Comparison of ENCODE assay signal across 1 cellular context in genomic region chr10:5977471-5978370, GRCh38.
A peak's percentile ranks its signal among the peaks of the same experiment; 100 is the strongest.
TF ChIP-seq lines count a peak whose summit lies in the region.

A gene with protein sequence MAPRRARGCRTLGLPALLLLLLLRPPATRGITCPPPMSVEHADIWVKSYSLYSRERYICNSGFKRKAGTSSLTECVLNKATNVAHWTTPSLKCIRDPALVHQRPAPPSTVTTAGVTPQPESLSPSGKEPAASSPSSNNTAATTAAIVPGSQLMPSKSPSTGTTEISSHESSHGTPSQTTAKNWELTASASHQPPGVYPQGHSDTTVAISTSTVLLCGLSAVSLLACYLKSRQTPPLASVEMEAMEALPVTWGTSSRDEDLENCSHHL (minus strand): TSS chr10:5977543. CDS start chr10:5977492, 51 bp downstream.

TF ChIP-seq in HEK293, 187 proteins besides CTCF, POLR2A, EP300 and RAD21 (continued from another document and continues in another):
- 0 out of 2 replicates have a peak, but pooled peaks have one; percentile 23 for TF ChIP-seq REST (tag by site-specific recombination; IDR thresholded peaks at IDR 0.05)
- peak; percentile 73 for TF ChIP-seq BCL11A (tag by site-specific recombination; IDR thresholded peaks at IDR 0.05; ENCODE audit: low read depth)
- TF ChIP-seq ZNF776 (tag by site-specific recombination; IDR thresholded peaks at IDR 0.05; ENCODE audit: borderline replicate concordance), result no peak
- TF ChIP-seq ZNF133 (tag by site-specific recombination; IDR thresholded peaks at IDR 0.05), result no peak
- no peak for TF ChIP-seq GLI4 (tag by site-specific recombination; IDR thresholded peaks at IDR 0.05)
- no peak for TF ChIP-seq OVOL3 (tag by site-specific recombination; IDR thresholded peaks at IDR 0.05)
- TF ChIP-seq TRIM28 (IDR thresholded peaks at IDR 0.05; ENCODE audit: borderline replicate concordance, low read length), result no peak
- no peak for TF ChIP-seq ZNF292 (tag by site-specific recombination; IDR thresholded peaks at IDR 0.05; ENCODE audit: borderline replicate concordance, low read depth)
- TF ChIP-seq ZNF426 (tag by site-specific recombination; IDR thresholded peaks at IDR 0.05), result no peak
- TF ChIP-seq ZNF394 (tag by site-specific recombination; IDR thresholded peaks at IDR 0.05; ENCODE audit: borderline replicate concordance), result peak; percentile 78; the same call in 1 of the 2 replicates
- TF ChIP-seq HOXA7 (CRISPR knock-in tag; IDR thresholded peaks at IDR 0.05; ENCODE audit: borderline replicate concordance), result no peak
- no peak for TF ChIP-seq ZNF16 (tag by site-specific recombination; IDR thresholded peaks at IDR 0.05; ENCODE audit: low read depth)
- no peak for TF ChIP-seq SP3 (tag by site-specific recombination; IDR thresholded peaks at IDR 0.05)
- TF ChIP-seq KLF8 (tag by site-specific recombination; IDR thresholded peaks at IDR 0.05), result peak; percentile 75; the same call in 1 of the 2 replicates
- no peak for TF ChIP-seq ZNF211 (tag by site-specific recombination; IDR thresholded peaks at IDR 0.05; ENCODE audit: low read depth)
- TF ChIP-seq ZSCAN5A (tag by site-specific recombination; IDR thresholded peaks at IDR 0.05), result no peak
- no peak for TF ChIP-seq ZNF580 (tag by site-specific recombination; IDR thresholded peaks at IDR 0.05)
- no peak for TF ChIP-seq ZBTB6 (tag by site-specific recombination; IDR thresholded peaks at IDR 0.05)
- TF ChIP-seq ZBTB7A (tag by site-specific recombination; IDR thresholded peaks at IDR 0.05; ENCODE audit: low read depth), result peak; percentile 70; the same call in 1 of the 2 replicates
- no peak for TF ChIP-seq ZNF140 (tag by site-specific recombination; IDR thresholded peaks at IDR 0.05)
- no peak for TF ChIP-seq YY1 (tag by site-specific recombination; IDR thresholded peaks at IDR 0.05)
- TF ChIP-seq ZNF214 (tag by site-specific recombination; IDR thresholded peaks at IDR 0.05; ENCODE audit: borderline replicate concordance), result no peak
- TF ChIP-seq ZNF416 (tag by site-specific recombination; IDR thresholded peaks at IDR 0.05), result no peak
- peak; percentile 16; the same call in 1 of the 2 replicates for TF ChIP-seq ZNF76 (tag by site-specific recombination; IDR thresholded peaks at IDR 0.05; ENCODE audit: borderline replicate concordance, low read depth)
- no peak for TF ChIP-seq ZNF558 (tag by site-specific recombination; IDR thresholded peaks at IDR 0.05)
- TF ChIP-seq WT1 (tag by site-specific recombination; IDR thresholded peaks at IDR 0.05), result no peak
- TF ChIP-seq ZNF23 (tag by site-specific recombination; IDR thresholded peaks at IDR 0.05; ENCODE audit: borderline replicate concordance), result no peak
- no peak; the same call in 1 of the 2 replicates for TF ChIP-seq GFI1B (tag by site-specific recombination; IDR thresholded peaks at IDR 0.05)
- TF ChIP-seq AEBP2 (tag by site-specific recombination; IDR thresholded peaks at IDR 0.05; ENCODE audit: borderline replicate concordance), result no peak
- no peak for TF ChIP-seq REPIN1 (tag by site-specific recombination; IDR thresholded peaks at IDR 0.05; ENCODE audit: low read depth)
- TF ChIP-seq ZNF121 (tag by site-specific recombination; IDR thresholded peaks at IDR 0.05), result no peak
- TF ChIP-seq ZNF248 (tag by site-specific recombination; IDR thresholded peaks at IDR 0.05), result no peak
- peak; percentile 96 for TF ChIP-seq ZBTB17 (tag by site-specific recombination; IDR thresholded peaks at IDR 0.05)
- TF ChIP-seq, protein P1, sequence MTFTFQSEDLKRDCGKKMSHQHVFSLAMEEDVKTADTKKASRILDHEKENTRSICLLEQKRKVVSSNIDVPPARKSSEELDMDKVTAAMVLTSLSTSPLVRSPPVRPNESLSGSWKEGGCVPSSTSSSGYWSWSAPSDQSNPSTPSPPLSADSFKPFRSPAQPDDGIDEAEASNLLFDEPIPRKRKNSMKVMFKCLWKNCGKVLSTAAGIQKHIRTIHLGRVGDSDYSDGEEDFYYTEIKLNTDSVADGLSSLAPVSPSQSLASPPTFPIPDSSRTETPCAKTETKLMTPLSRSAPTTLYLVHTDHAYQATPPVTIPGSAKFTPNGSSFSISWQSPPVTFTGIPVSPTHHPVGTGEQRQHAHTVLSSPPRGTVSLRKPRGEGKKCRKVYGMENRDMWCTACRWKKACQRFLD (tag by site-specific recombination; IDR thresholded peaks at IDR 0.05), result no peak
- TF ChIP-seq ZNF596 (tag by site-specific recombination; IDR thresholded peaks at IDR 0.05), result 0 out of 2 replicates have a peak, but pooled peaks have one; percentile 10
- TF ChIP-seq ZNF280C (tag by site-specific recombination; IDR thresholded peaks at IDR 0.05), result no peak
- TF ChIP-seq ZNF837 (tag by site-specific recombination; IDR thresholded peaks at IDR 0.05), result no peak
- peak; percentile 64; the same call in 1 of the 2 replicates for TF ChIP-seq ZBTB10 (tag by site-specific recombination; IDR thresholded peaks at IDR 0.05)
- peak; percentile 52; the same call in 1 of the 2 replicates for TF ChIP-seq HOXC10 (CRISPR knock-in tag; IDR thresholded peaks at IDR 0.05)
- TF ChIP-seq ZNF473 (tag by site-specific recombination; IDR thresholded peaks at IDR 0.05), result no peak
- TF ChIP-seq ZNF266 (tag by site-specific recombination; IDR thresholded peaks at IDR 0.05; ENCODE audit: low read depth), result no peak
- no peak for TF ChIP-seq KLF7 (tag by site-specific recombination; IDR thresholded peaks at IDR 0.05; ENCODE audit: borderline replicate concordance)
- TF ChIP-seq ZNF610 (tag by site-specific recombination; IDR thresholded peaks at IDR 0.05; ENCODE audit: borderline replicate concordance), result 0 out of 2 replicates have a peak, but pooled peaks have one; percentile 51
- no peak for TF ChIP-seq ZNF37A (tag by site-specific recombination; IDR thresholded peaks at IDR 0.05)
- TF ChIP-seq ZNF571 (tag by site-specific recombination; IDR thresholded peaks at IDR 0.05), result no peak
- TF ChIP-seq ZNF366 (tag by site-specific recombination; conservative IDR thresholded peaks at IDR 0.05), result no peak
- TF ChIP-seq ZNF664 (tag by site-specific recombination; IDR thresholded peaks at IDR 0.05), result no peak
- peak; percentile 92 for TF ChIP-seq ZNF600 (tag by site-specific recombination; IDR thresholded peaks at IDR 0.05)
- no peak for TF ChIP-seq ZNF768 (tag by site-specific recombination; IDR thresholded peaks at IDR 0.05)
- TF ChIP-seq ZNF114 (tag by site-specific recombination; IDR thresholded peaks at IDR 0.05), result no peak
- TF ChIP-seq ZNF561 (tag by site-specific recombination; IDR thresholded peaks at IDR 0.05; ENCODE audit: borderline replicate concordance), result 0 out of 2 replicates have a peak, but pooled peaks have one; percentile 36
- no peak for TF ChIP-seq ZNF639 (tag by site-specific recombination; IDR thresholded peaks at IDR 0.05)
